Comparison of ENCODE assay signal across 9 cellular contexts in genomic region chr1:149846042-149846441, GRCh38. TPM values are rescaled to one million over a fixed set of nuclear protein-coding genes. Genes with fewer than 3 reads are reported as not detected.
DNase-seq lines count a peak whose midpoint lies in the region; ATAC-seq and TF ChIP-seq lines count a peak whose summit lies in the region.
"Had no signal": no experiment of that assay in that cellular context is flagged by ENCODE, and none has a peak within 500 bp of the region (broad histone marks: within the 10 kb centered on the region; RNA-seq: fewer than 3 reads in every experiment).

No MANE protein-coding gene starts in this region.

- no peaks in the 10 kb centered on the region for H3K27me3 ChIP-seq in CD4-positive, alpha-beta T cell (ENCODE audit: control insufficient read depth, insufficient read depth, low read length)
- H3K27me3 ChIP-seq in HUES6 (ENCODE audit: control insufficient read depth, insufficient read depth, low read length) (no peaks in the 10 kb centered on the region), mesendoderm (ENCODE audit: insufficient read depth, low read length, poor library complexity) (no peaks in the 10 kb centered on the region)

- intact Hi-C loops in CD4-positive, alpha-beta T cell (cut with DNase I, micrococcal nuclease): no loop called here

- no peak for TF ChIP-seq CTCF in CD4-positive, alpha-beta T cell (IDR thresholded peaks at IDR 0.05)

- H4K8ac ChIP-seq in mesendoderm (ENCODE audit: low read depth, low read length): no peak overlapping the region

- peaks cover 5% of the 10 kb centered on the region for H3K79me1 ChIP-seq in mesendoderm (ENCODE audit: low read length)

- H3K27ac Mint-ChIP-seq in CD4-positive, alpha-beta T cell: peak overlapping the region; percentile 85

- H3K27ac ChIP-seq in CD4-positive, alpha-beta T cell (ENCODE audit: low read depth, low read length): no peak overlapping the region
- H3K27ac ChIP-seq in HUES6 (ENCODE audit: low read depth, low read length) (peak overlapping the region; percentile 70; the same call in 1 of the 2 replicates), mesendoderm (ENCODE audit: low read depth, low read length) (no peak overlapping the region)

- H3K27me3 Mint-ChIP-seq in CD4-positive, alpha-beta T cell: no peaks in the 10 kb centered on the region

- peak overlapping the region; percentile 82 for H3K9ac ChIP-seq in HUES6 (ENCODE audit: low read length)
- H3K9ac ChIP-seq in mesendoderm (ENCODE audit: low read length): peak overlapping the region; percentile 44

- no peak overlapping the region for H4K5ac ChIP-seq in mesendoderm (ENCODE audit: low read length)

- peaks cover 40% of the 10 kb centered on the region for H3K4me1 ChIP-seq in HUES6 (ENCODE audit: control insufficient read depth, insufficient read depth, low read length)
- H3K4me1 ChIP-seq in mesendoderm (ENCODE audit: control insufficient read depth, low read depth, low read length): peaks cover 12% of the 10 kb centered on the region

- H3K9me3 Mint-ChIP-seq in CD4-positive, alpha-beta T cell: no peaks in the 10 kb centered on the region

- CTCF ChIA-PET in CD4-positive, alpha-beta T cell (lab: Charles Lee): no interaction called here

- peaks cover 45% of the 10 kb centered on the region for H3K79me2 ChIP-seq in mesendoderm (ENCODE audit: control insufficient read depth, insufficient read depth, low read length)

- no peak overlapping the region for H3K56ac ChIP-seq in mesendoderm (ENCODE audit: low read length)

- H3K4me1 Mint-ChIP-seq in CD4-positive, alpha-beta T cell (ENCODE audit: low read depth): peaks cover 68% of the 10 kb centered on the region

- no peak overlapping the region for H3K4me2 ChIP-seq in mesendoderm (ENCODE audit: low read length)

- H3K36me3 Mint-ChIP-seq in CD4-positive, alpha-beta T cell (ENCODE audit: low read depth): peaks cover 65% of the 10 kb centered on the region

- H3K9me3 ChIP-seq in CD4-positive, alpha-beta T cell (ENCODE audit: control insufficient read depth, low read length): no peaks in the 10 kb centered on the region
- H3K9me3 ChIP-seq in HUES6 (ENCODE audit: control insufficient read depth, insufficient read depth, low read depth, low read length): no peaks in the 10 kb centered on the region

- no peak overlapping the region for H2BK15ac ChIP-seq in mesendoderm (replicated peaks; ENCODE audit: low read depth)

- no CpG with 5 or more reads among the region's 3 CpGs for WGBS in mesendoderm (ENCODE audit: extremely low coverage, insufficient coverage, low lambda C conversion rate)

- H2BK120ac ChIP-seq in mesendoderm (ENCODE audit: low read depth, low read length): no peak overlapping the region

- H3K4me3 ChIP-seq in HUES6 (ENCODE audit: low read depth, low read length): peak overlapping the region; percentile 75
- H3K4me3 ChIP-seq in mesendoderm (ENCODE audit: low read length): no peak overlapping the region

- no peak for DNase-seq in CD4-positive, alpha-beta T cell
- peak; percentile 28 to 31 for DNase-seq in activated T-cell treated with anti-CD3 and anti-CD28 coated beads, Interleukin-2, amount 50 U/mL, for 48 hours
- DNase-seq in mesendoderm: no peak
- DNase-seq in NCI-H446 treated with DMSO at 0.1 percent for 48 hours (lab: John Stamatoyannopoulos, UW): no peak
- DNase-seq in SIG-M5 treated with dmso at 0.1 percent for 504 hours (lab: John Stamatoyannopoulos, UW; ENCODE audit: unreplicated experiment): no peak
- no peak for DNase-seq in OCI-M2 (lab: John Stamatoyannopoulos, UW; ENCODE audit: unreplicated experiment)
- DNase-seq: activated CD4-positive, CD25-positive, alpha-beta regulatory T cell treated with anti-CD3 and anti-CD28 coated beads, Interleukin-2, amount 50 U/mL, for 72 hours had no signal

- POLR2A ChIA-PET in CD4-positive, alpha-beta T cell (lab: Charles Lee): interaction anchor here (4.9 kb wide), 1 partner anchor 40 kb away, joined by 259 read pairs; a partner anchor contains a TSS

- no peak overlapping the region for H2AK5ac ChIP-seq in mesendoderm (ENCODE audit: low read length)

- ATAC-seq in CD4-positive, alpha-beta T cell (ENCODE audit: poor library complexity): no peak
- no peak for ATAC-seq in GM21447 (IDR thresholded peaks at IDR 0.05; ENCODE audit: unreplicated experiment)

- no peak overlapping the region for H3K4ac ChIP-seq in mesendoderm (ENCODE audit: low read depth, low read length)

- H2BK5ac ChIP-seq in mesendoderm (ENCODE audit: low read length): no peak overlapping the region

- no peak overlapping the region for H3K23ac ChIP-seq in mesendoderm (ENCODE audit: low read length)

- no peak overlapping the region for H3K18ac ChIP-seq in mesendoderm (ENCODE audit: low read length)

- H3K4me3 Mint-ChIP-seq in CD4-positive, alpha-beta T cell: peak overlapping the region; percentile 81

- H3K36me3 ChIP-seq in HUES6 (ENCODE audit: control insufficient read depth, insufficient read depth, low read length) (no peaks in the 10 kb centered on the region), mesendoderm (ENCODE audit: control insufficient read depth, insufficient read depth, low read length) (no peaks in the 10 kb centered on the region)

RNA-seq across cellular contexts. Expression of gene BOLA1, which starts 53.3 kb away (rescaled TPM):
- total RNA-seq in CD4-positive, alpha-beta T cell: 1 to 10 TPM; 4.6 to 6.4 TPM
- 6.0 TPM for polyA plus RNA-seq in mesendoderm (2013, experiment 1 of 2)
- polyA plus RNA-seq in mesendoderm (2013, experiment 2 of 2): 6.8 TPM

Comparison
In these comparisons a context has a peak if more than half of its experiments do, and no peak if none do; other contexts are left out.
1. DNase-seq: peak in activated T-cell treated with anti-CD3 and anti-CD28 coated beads, Interleukin-2, amount 50 U/mL, for 48 hours (2 of 2); none in CD4-positive, alpha-beta T cell (0 of 10), mesendoderm (single experiment), NCI-H446 treated with DMSO at 0.1 percent for 48 hours (single experiment), SIG-M5 treated with dmso at 0.1 percent for 504 hours (single experiment) and OCI-M2 (single experiment).